In the genomic region with DNA sequence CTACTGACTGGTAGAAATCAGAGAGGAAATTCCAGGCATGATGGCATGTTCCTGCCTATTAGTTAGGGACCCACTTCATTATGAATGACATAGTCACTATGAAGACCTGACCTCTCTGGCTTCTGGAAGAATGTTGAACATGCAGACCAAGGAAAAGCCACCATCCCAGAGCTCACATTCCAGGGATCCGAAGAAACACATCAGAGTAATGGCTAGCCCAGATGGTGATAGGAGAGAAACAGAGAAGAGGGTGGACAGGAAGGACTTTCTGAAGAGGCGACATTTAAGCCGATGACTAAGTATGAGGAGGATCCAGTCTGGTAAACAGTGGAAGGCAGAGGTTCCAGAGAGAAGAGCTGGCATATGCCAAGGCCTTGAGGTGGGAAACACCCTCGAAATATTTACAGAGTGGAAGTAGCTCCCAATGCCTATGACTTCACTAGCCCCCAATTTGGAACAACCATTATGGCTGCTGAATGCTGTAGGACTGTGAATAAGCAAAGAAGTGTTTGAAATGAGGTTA, we compare ENCODE assay signal across 8 cellular contexts.
"Had no signal": no experiment of that assay in that cellular context is flagged by ENCODE, and none has a peak within 500 bp of the region (broad histone marks: within the 10 kb centered on the region; RNA-seq: fewer than 3 reads in every experiment).

No MANE protein-coding gene starts in this region.

- H3K9me3 ChIP-seq: HAP-1 had no signal

- DNase-seq: GM23248, GOT3, H7, HFFc6 had no signal

- H3K4me1 ChIP-seq: HAP-1 had no signal

- H3K27ac ChIP-seq: GM23248, HL-60 had no signal

- H3K4me3 ChIP-seq: GM23248, HAP-1 had no signal

- ATAC-seq: HCT116, HepG2 had no signal

- H3K36me3 ChIP-seq: HAP-1 had no signal
